ENCODE assay signal across 13 cellular contexts in genomic region chr22:29201722-29202230, GRCh38. TPM values are rescaled to one million over a fixed set of nuclear protein-coding genes. Genes with fewer than 3 reads are reported as not detected.
DNase-seq lines count a peak whose midpoint lies in the region; ATAC-seq and TF ChIP-seq lines count a peak whose summit lies in the region.
"Had no signal": no experiment of that assay in that cellular context is flagged by ENCODE, and none has a peak within 500 bp of the region (broad histone marks: within the 10 kb centered on the region; RNA-seq: fewer than 3 reads in every experiment).

No MANE protein-coding gene starts in this region.

- H3K9me2 ChIP-seq in DOHH2 (replicated peaks; ENCODE audit: control insufficient read depth, low read length) = no peaks in the 10 kb centered on the region

- peaks cover 12% of the 10 kb centered on the region for H3K4me1 ChIP-seq in DOHH2 (ENCODE audit: control insufficient read depth, low read length)
- peaks cover 7% of the 10 kb centered on the region for H3K4me1 ChIP-seq in endodermal cell (ENCODE audit: control insufficient read depth, insufficient read depth, low read length)
- peaks cover 4 to 25% of the 10 kb centered on the region in 2 donors for H3K4me1 ChIP-seq in neuronal stem cell (ENCODE audit: control insufficient read depth in 2 of 2, insufficient read depth in 1 of 2, low read depth in 1 of 2, low read length in 2 of 2)

- H3K4me1 Mint-ChIP-seq in endodermal cell = peaks cover 17% of the 10 kb centered on the region

- no peak overlapping the region for H3K14ac ChIP-seq in neuronal stem cell (ENCODE audit: low read length)

- H3F3A ChIP-seq in DOHH2 (ENCODE audit: control insufficient read depth, insufficient read depth) = no peaks in the 10 kb centered on the region

- WGBS in endodermal cell (ENCODE audit: insufficient coverage in 1 of 2, insufficient read length in 1 of 2), 2 experiments = 93 to 98% methylated on average over 6 to 9 of the region's 9 CpGs
- no CpG with 5 or more reads among the region's 9 CpGs for WGBS in neuronal stem cell (ENCODE audit: extremely low coverage in 2 of 2, insufficient read length in 2 of 2, insufficient replicate concordance in 1 of 2), 2 donors

- no peak overlapping the region for H3K4me3 Mint-ChIP-seq in endodermal cell

- ATAC-seq in GM21576 (IDR thresholded peaks at IDR 0.05; ENCODE audit: unreplicated experiment) (no peak), HG03521 (IDR thresholded peaks at IDR 0.05; ENCODE audit: unreplicated experiment) (no peak), HG02885 (IDR thresholded peaks at IDR 0.05; ENCODE audit: poor library complexity, unreplicated experiment) (no peak), GM19463 (IDR thresholded peaks at IDR 0.05; ENCODE audit: unreplicated experiment) (no peak)

- no peaks in the 10 kb centered on the region for H3K36me3 Mint-ChIP-seq in endodermal cell (ENCODE audit: low read depth)

- H3K27me3 ChIP-seq in DOHH2 (ENCODE audit: control insufficient read depth, low read length) (peaks cover 25% of the 10 kb centered on the region), endodermal cell (ENCODE audit: control insufficient read depth, insufficient read depth, low read length, poor library complexity, severe bottlenecking) (no peaks in the 10 kb centered on the region), neuronal stem cell (ENCODE audit: control insufficient read depth in 3 of 3, insufficient read depth in 3 of 3, low read depth in 1 of 3, low read length in 3 of 3) (peaks cover 0 to 4% (median 0%) of the 10 kb centered on the region in 3 experiments)

- no peak overlapping the region for H2AK5ac ChIP-seq in neuronal stem cell (ENCODE audit: low read depth, low read length)

- H4K91ac ChIP-seq in neuronal stem cell (ENCODE audit: low read depth, low read length, poor library complexity) = no peak overlapping the region

- H3K4me2 ChIP-seq in DOHH2 (ENCODE audit: low read length) (peak overlapping the region; percentile 0; the same call in 1 of the 2 replicates), neuronal stem cell (ENCODE audit: insufficient read depth, low read length, poor library complexity, severe bottlenecking) (no peak overlapping the region)

- H3K4ac ChIP-seq in neuronal stem cell (ENCODE audit: low read length) = no peak overlapping the region

- peak overlapping the region; percentile 92 for H2AFZ ChIP-seq in neuronal stem cell (ENCODE audit: low read length)

- H3K23ac ChIP-seq in neuronal stem cell (ENCODE audit: low read depth, low read length, poor library complexity) = no peak overlapping the region

- peaks cover 4% of the 10 kb centered on the region for H3K27me3 Mint-ChIP-seq in endodermal cell (ENCODE audit: insufficient read depth)

- 0 out of 2 replicates have a peak, but pooled peaks cover under 1% of the 10 kb centered on the region for H4K20me1 ChIP-seq in DOHH2 (ENCODE audit: control insufficient read depth, insufficient read depth, low read depth, low read length)

- H3K9ac ChIP-seq in endodermal cell (ENCODE audit: extremely low read depth, low read length, poor library complexity, severe bottlenecking) = no peak overlapping the region
- no peak overlapping the region for H3K9ac ChIP-seq in neuronal stem cell (ENCODE audit: low read depth, low read length, poor library complexity)

- no peaks in the 10 kb centered on the region for H3K9me3 Mint-ChIP-seq in endodermal cell

- H2BK5ac ChIP-seq in neuronal stem cell (ENCODE audit: low read length) = no peak overlapping the region

- H3K36me3 ChIP-seq in DOHH2 (ENCODE audit: control insufficient read depth, low read length) (no peaks in the 10 kb centered on the region), endodermal cell (ENCODE audit: control insufficient read depth, insufficient read depth, low read length) (no peaks in the 10 kb centered on the region), neuronal stem cell (replicated peaks in 1 of 2; ENCODE audit: control insufficient read depth in 2 of 2, insufficient read depth in 2 of 2, low read length in 2 of 2) (no peaks in the 10 kb centered on the region)

- H2BK120ac ChIP-seq in neuronal stem cell (ENCODE audit: low read depth, low read length) = no peak overlapping the region

- no peak for DNase-seq in NB4 (ENCODE audit: low read depth)
- no peak for DNase-seq in endodermal cell
- no peak for DNase-seq in neuronal stem cell (ENCODE audit: low spot score)
- DNase-seq: KG1, NCI-H1694 treated with DMSO at 0.1 percent for 48 hours had no signal

- H3K79me1 ChIP-seq in neuronal stem cell (ENCODE audit: low read depth, low read length) = no peaks in the 10 kb centered on the region

- H2BK15ac ChIP-seq in neuronal stem cell (ENCODE audit: low read length) = peak overlapping the region; percentile 63

- H3K27ac ChIP-seq in DOHH2 (ENCODE audit: low read depth, low read length) (no peak overlapping the region), endodermal cell (ENCODE audit: low read depth, low read length) (peak overlapping the region; percentile 8), neuronal stem cell (replicated peaks; ENCODE audit: low read length) (no peak overlapping the region)

- H3K27ac Mint-ChIP-seq in endodermal cell = no peak overlapping the region

- no peaks in the 10 kb centered on the region for H3K79me2 ChIP-seq in DOHH2 (ENCODE audit: control insufficient read depth, low read length)

- H4K8ac ChIP-seq in neuronal stem cell (ENCODE audit: low read depth, low read length) = no peak overlapping the region

- H3K4me3 ChIP-seq in DOHH2 (ENCODE audit: low read length) (no peak overlapping the region), NB4 (ENCODE audit: low read depth, low read length) (peak overlapping the region; percentile 40), endodermal cell (ENCODE audit: low read length) (no peak overlapping the region), neuronal stem cell (ENCODE audit: low read length in 2 of 2) (no peak overlapping the region)
- H3K4me3 ChIP-seq: mucosa of descending colon had no signal

- H3K9me3 ChIP-seq in DOHH2 (ENCODE audit: control insufficient read depth, insufficient read depth, low read length) = no peaks in the 10 kb centered on the region
- H3K9me3 ChIP-seq in endodermal cell (ENCODE audit: control insufficient read depth, low read length) = no peaks in the 10 kb centered on the region
- no peaks in the 10 kb centered on the region for H3K9me3 ChIP-seq in neuronal stem cell (replicated peaks in 1 of 2; ENCODE audit: control insufficient read depth in 2 of 2, insufficient read depth in 1 of 2, low read depth in 1 of 2, low read length in 2 of 2)
- H3K9me3 ChIP-seq: Caco-2, mucosa of descending colon had no signal

- peak overlapping the region; percentile 60 for H2BK12ac ChIP-seq in neuronal stem cell (ENCODE audit: low read length)

- no peak for TF ChIP-seq CTCF in DOHH2 (IDR thresholded peaks at IDR 0.05; ENCODE audit: low read depth, low read length, poor library complexity, severe bottlenecking)
- no peak for TF ChIP-seq CTCF in NB4 (IDR thresholded peaks at IDR 0.05; ENCODE audit: low read depth, low read length)
- no peak for TF ChIP-seq CTCF in endodermal cell (conservative IDR thresholded peaks at IDR 0.05)

- H3K18ac ChIP-seq in neuronal stem cell (ENCODE audit: low read length) = no peak overlapping the region

- TF ChIP-seq POLR2A in NB4 (IDR thresholded peaks at IDR 0.05; ENCODE audit: extremely low read depth, insufficient read length) = no peak

RNA-seq across cellular contexts. Expression of gene EMID1, which starts 3.9 kb away (rescaled TPM):
- 10 to 100 TPM; 19.8 to 41.8 TPM for total RNA-seq in endodermal cell
- 29.6 TPM for polyA plus RNA-seq in endodermal cell (2013, experiment 1 of 2)
- polyA plus RNA-seq in endodermal cell (2013, experiment 2 of 2) = 23.9 TPM
- 10.7 TPM for polyA plus RNA-seq in neuronal stem cell (2013, experiment 1 of 2)
- polyA plus RNA-seq in neuronal stem cell (2013, experiment 2 of 2) = 10.3 TPM
- polyA plus RNA-seq: fibroblast of lung had no signal
